ENCODE assay signal across 9 cellular contexts in genomic region chr17:4999429-5000093, GRCh38. TPM values are rescaled to one million over a fixed set of nuclear protein-coding genes. Genes with fewer than 3 reads are reported as not detected.
DNase-seq lines count a peak whose midpoint lies in the region; ATAC-seq and TF ChIP-seq lines count a peak whose summit lies in the region.
"Had no signal": no experiment of that assay in that cellular context is flagged by ENCODE, and none has a peak within 500 bp of the region (broad histone marks: within the 10 kb centered on the region; RNA-seq: fewer than 3 reads in every experiment).

No MANE protein-coding gene starts in this region.

- H3K9ac ChIP-seq in skeletal muscle satellite cell (ENCODE audit: low read depth, low read length), result peak overlapping the region; percentile 91

- H3K9me3 ChIP-seq in right atrium auricular region, result no peaks in the 10 kb centered on the region
- no peaks in the 10 kb centered on the region for H3K9me3 ChIP-seq in skeletal muscle satellite cell (replicated peaks; ENCODE audit: low read length)

- TF ChIP-seq CTCF in GM23338 (conservative IDR thresholded peaks at IDR 0.05; ENCODE audit: low read depth in 2 of 2), result no peak
- TF ChIP-seq CTCF in right atrium auricular region (IDR thresholded peaks at IDR 0.05), result no peak

- ATAC-seq in GM23338, result no peak
- no peak for ATAC-seq in activated CD8-positive, alpha-beta T cell treated with anti-CD3 and anti-CD28 coated beads, Interleukin-2, amount 10 ng/mL, durations not matched to agents 7 days and 5 days
- ATAC-seq in HG03108 (IDR thresholded peaks at IDR 0.05; ENCODE audit: unreplicated experiment), result no peak

- peak overlapping the region; percentile 98 for H3K4me2 ChIP-seq in GM23338
- H3K4me2 ChIP-seq in skeletal muscle satellite cell (ENCODE audit: low read length), result peak overlapping the region; percentile 96

- H2AFZ ChIP-seq in GM23338, result no peak overlapping the region

- peaks cover 16% of the 10 kb centered on the region for H3K79me2 ChIP-seq in GM23338 (replicated peaks; ENCODE audit: insufficient read depth)

- peaks cover 44% of the 10 kb centered on the region for H3K36me3 Mint-ChIP-seq in GM23338 (ENCODE audit: low read depth)
- peaks cover 32% of the 10 kb centered on the region for H3K36me3 Mint-ChIP-seq in activated CD8-positive, alpha-beta T cell treated with anti-CD3 and anti-CD28 coated beads, Interleukin-2, amount 10 ng/mL, durations not matched to agents 7 days and 5 days (ENCODE audit: low read depth)

- H3K27ac ChIP-seq in GM23338 (ENCODE audit: low read depth) (peak overlapping the region; percentile 32), right atrium auricular region (peak overlapping the region; percentile 96 to 97)

- H3F3A ChIP-seq in GM23338 (replicated peaks; ENCODE audit: low read depth), result 0 out of 2 replicates have a peak, but pooled peaks cover 2% of the 10 kb centered on the region

- H3K27me3 ChIP-seq in GM23338 (ENCODE audit: insufficient read depth) (peaks cover 11% of the 10 kb centered on the region; the same call in 1 of the 2 replicates), right atrium auricular region (no peaks in the 10 kb centered on the region), skeletal muscle satellite cell (ENCODE audit: control insufficient read depth, insufficient read depth, low read length) (no peaks in the 10 kb centered on the region)

- peaks cover 21% of the 10 kb centered on the region for H3K4me1 Mint-ChIP-seq in GM23338
- H3K4me1 Mint-ChIP-seq in activated CD8-positive, alpha-beta T cell treated with anti-CD3 and anti-CD28 coated beads, Interleukin-2, amount 10 ng/mL, durations not matched to agents 7 days and 5 days (ENCODE audit: low read depth), result peaks cover 18% of the 10 kb centered on the region

- DNase-seq in GM23338 (ENCODE audit: low spot score), result no peak
- DNase-seq in activated CD8-positive, alpha-beta T cell treated with anti-CD3 and anti-CD28 coated beads, Interleukin-2, amount 10 ng/mL, durations not matched to agents 7 days and 5 days, result no peak
- DNase-seq in right atrium auricular region (ENCODE audit: low spot score), result no peak
- no peak for DNase-seq in retina
- no peak for DNase-seq in stimulated activated CD4-positive, alpha-beta T cell treated with anti-CD3 and anti-CD28 coated beads, Interleukin-15, amount 100 ng/mL, for 24 hours
- no peak for DNase-seq in DMS79 treated with DMSO at 0.1 percent for 48 hours (lab: John Stamatoyannopoulos, UW)
- DNase-seq: NCI-H510A had no signal

- H3K9me2 ChIP-seq in GM23338 (ENCODE audit: insufficient read depth), result no peaks in the 10 kb centered on the region

- no peaks in the 10 kb centered on the region; the same call in none of the 2 replicates for H4K20me1 ChIP-seq in GM23338 (replicated peaks; ENCODE audit: insufficient read depth)

- peak overlapping the region; percentile 85 for H3K4me3 Mint-ChIP-seq in GM23338
- H3K4me3 Mint-ChIP-seq in activated CD8-positive, alpha-beta T cell treated with anti-CD3 and anti-CD28 coated beads, Interleukin-2, amount 10 ng/mL, durations not matched to agents 7 days and 5 days, result peak overlapping the region; percentile 81

- peaks cover 19% of the 10 kb centered on the region; the same call in 1 of the 2 replicates for H3K4me1 ChIP-seq in GM23338 (ENCODE audit: insufficient read depth)
- peaks cover 0 to 38% of the 10 kb centered on the region in 2 donors for H3K4me1 ChIP-seq in right atrium auricular region
- peaks cover 26% of the 10 kb centered on the region for H3K4me1 ChIP-seq in skeletal muscle satellite cell (ENCODE audit: control insufficient read depth, insufficient read depth, low read length)

- 0 out of 3 replicates have a peak, but pooled peaks cover 3% of the 10 kb centered on the region for H3K9me3 Mint-ChIP-seq in GM23338
- no peaks in the 10 kb centered on the region for H3K9me3 Mint-ChIP-seq in activated CD8-positive, alpha-beta T cell treated with anti-CD3 and anti-CD28 coated beads, Interleukin-2, amount 10 ng/mL, durations not matched to agents 7 days and 5 days (ENCODE audit: insufficient read depth)

- peak overlapping the region; percentile 25; the same call in 1 of the 2 replicates for H3K27ac Mint-ChIP-seq in GM23338
- peak overlapping the region; percentile 20 for H3K27ac Mint-ChIP-seq in activated CD8-positive, alpha-beta T cell treated with anti-CD3 and anti-CD28 coated beads, Interleukin-2, amount 10 ng/mL, durations not matched to agents 7 days and 5 days

- POLR2A ChIA-PET in activated CD8-positive, alpha-beta T cell treated with anti-CD3 and anti-CD28 coated beads, Interleukin-2, amount 10 ng/mL, durations not matched to agents 7 days and 5 days (lab: Charles Lee), result no interaction called here

- peaks cover 17% of the 10 kb centered on the region for H3K36me3 ChIP-seq in GM23338 (ENCODE audit: insufficient read depth)
- H3K36me3 ChIP-seq in right atrium auricular region, result peaks cover 38% of the 10 kb centered on the region
- H3K36me3 ChIP-seq in skeletal muscle satellite cell (ENCODE audit: insufficient read depth, low read length), result peaks cover 37% of the 10 kb centered on the region

- CTCF ChIA-PET in activated CD8-positive, alpha-beta T cell treated with anti-CD3 and anti-CD28 coated beads, Interleukin-2, amount 10 ng/mL, durations not matched to agents 7 days and 5 days (lab: Charles Lee), result interaction anchor here (0.6 to 1.7 kb wide), 3 partner anchors 12 to 31 kb away, joined by 3 to 11 read pairs (median 3); no protein-coding TSS in a partner anchor

- H3K4me3 ChIP-seq in GM23338, result peak overlapping the region; percentile 94
- peak overlapping the region; percentile 83 to 91 for H3K4me3 ChIP-seq in right atrium auricular region
- H3K4me3 ChIP-seq in skeletal muscle satellite cell (ENCODE audit: low read length), result peak overlapping the region; percentile 88

- peaks cover 31% of the 10 kb centered on the region for H3K27me3 Mint-ChIP-seq in GM23338 (ENCODE audit: insufficient read depth, low read depth, poor library complexity)
- H3K27me3 Mint-ChIP-seq in activated CD8-positive, alpha-beta T cell treated with anti-CD3 and anti-CD28 coated beads, Interleukin-2, amount 10 ng/mL, durations not matched to agents 7 days and 5 days (ENCODE audit: low read depth), result peaks cover 6% of the 10 kb centered on the region

TF ChIP-seq in GM23338, 12 proteins besides CTCF, POLR2A, EP300 and RAD21 (continues in another document):
- no peak for TF ChIP-seq JUNB (IDR thresholded peaks at IDR 0.05; ENCODE audit: unreplicated experiment)
- TF ChIP-seq POLR2AphosphoS5 (IDR thresholded peaks at IDR 0.05; ENCODE audit: low read depth), result no peak

RNA-seq across cellular contexts. Expression of gene KIF1C, which starts 1.8 kb away (rescaled TPM):
- total RNA-seq in GM23338 (2014; rRNA removed; shearing (Covaris generic)), result 56.4 and 61.4 TPM in 2 replicates
- polyA plus RNA-seq in GM23338 (2016; fragmentation: Nextera tagmentation; extraction: Ambion mirVana), result 13.5 and 16.8 TPM in 2 replicates
- 10 to 100 TPM; 43.6 to 45.3 TPM for total RNA-seq in activated CD8-positive, alpha-beta T cell treated with anti-CD3 and anti-CD28 coated beads, Interleukin-2, amount 10 ng/mL, durations not matched to agents 7 days and 5 days
- total RNA-seq in right atrium auricular region, result 100 to 1,000 TPM; 179 to 232 TPM
- total RNA-seq in skeletal muscle satellite cell (2012; rRNA removed), result 43.9 and 45.2 TPM in 2 replicates

RNA-seq across cellular contexts. Expression of gene INCA1, which starts 2.2 kb away (rescaled TPM):
- 2.1 TPM in 1 of 2 replicates, not detected in the other for total RNA-seq in GM23338 (2014; rRNA removed; shearing (Covaris generic))
- polyA plus RNA-seq in GM23338 (2016; fragmentation: Nextera tagmentation; extraction: Ambion mirVana), result 1.1 and 1.3 TPM in 2 replicates
- under 1 TPM; 0.26 to 0.29 TPM for total RNA-seq in activated CD8-positive, alpha-beta T cell treated with anti-CD3 and anti-CD28 coated beads, Interleukin-2, amount 10 ng/mL, durations not matched to agents 7 days and 5 days
- total RNA-seq in right atrium auricular region, result 1 to 10 TPM; 1.7 to 2.9 TPM
- total RNA-seq in skeletal muscle satellite cell (2012; rRNA removed), result 0.51 and 1.5 TPM in 2 replicates

RNA-seq across cellular contexts. Expression of gene CAMTA2, which starts 12.1 kb away (rescaled TPM):
- 3.3 and 4.4 TPM in 2 replicates for total RNA-seq in GM23338 (2014; rRNA removed; shearing (Covaris generic))
- polyA plus RNA-seq in GM23338 (2016; fragmentation: Nextera tagmentation; extraction: Ambion mirVana), result 8.7 and 10.1 TPM in 2 replicates
- total RNA-seq in activated CD8-positive, alpha-beta T cell treated with anti-CD3 and anti-CD28 coated beads, Interleukin-2, amount 10 ng/mL, durations not matched to agents 7 days and 5 days, result 10 to 100 TPM; 51.3 to 55.5 TPM
- 10 to 100 TPM; 20.3 to 24.7 TPM for total RNA-seq in right atrium auricular region
- 12.0 and 13.2 TPM in 2 replicates for total RNA-seq in skeletal muscle satellite cell (2012; rRNA removed)

RNA-seq across cellular contexts. Expression of gene SPAG7, which starts 31.9 kb away (rescaled TPM):
- 77.9 and 85.3 TPM in 2 replicates for total RNA-seq in GM23338 (2014; rRNA removed; shearing (Covaris generic))
- polyA plus RNA-seq in GM23338 (2016; fragmentation: Nextera tagmentation; extraction: Ambion mirVana), result 226 and 242 TPM in 2 replicates
- total RNA-seq in activated CD8-positive, alpha-beta T cell treated with anti-CD3 and anti-CD28 coated beads, Interleukin-2, amount 10 ng/mL, durations not matched to agents 7 days and 5 days, result 10 to 100 TPM; 52.3 to 53.6 TPM
- 100 to 1,000 TPM in 1 of 2 donors, 10 to 100 TPM in 1; 83.9 to 122 TPM for total RNA-seq in right atrium auricular region
- total RNA-seq in skeletal muscle satellite cell (2012; rRNA removed), result 24.6 and 29.5 TPM in 2 replicates

RNA-seq across cellular contexts. Expression of gene SLC52A1, which starts 35.7 kb away (rescaled TPM):
- 0.63 and 1.3 TPM in 2 replicates for total RNA-seq in GM23338 (2014; rRNA removed; shearing (Covaris generic))
- polyA plus RNA-seq in GM23338 (2016; fragmentation: Nextera tagmentation; extraction: Ambion mirVana), result 0.21 and 0.50 TPM in 2 replicates
- under 1 TPM; 0.40 to 0.94 TPM for total RNA-seq in activated CD8-positive, alpha-beta T cell treated with anti-CD3 and anti-CD28 coated beads, Interleukin-2, amount 10 ng/mL, durations not matched to agents 7 days and 5 days
- total RNA-seq in right atrium auricular region, result not detected
- 0.25 TPM in 1 of 2 replicates, not detected in the other for total RNA-seq in skeletal muscle satellite cell (2012; rRNA removed)
